In the genomic region with DNA sequence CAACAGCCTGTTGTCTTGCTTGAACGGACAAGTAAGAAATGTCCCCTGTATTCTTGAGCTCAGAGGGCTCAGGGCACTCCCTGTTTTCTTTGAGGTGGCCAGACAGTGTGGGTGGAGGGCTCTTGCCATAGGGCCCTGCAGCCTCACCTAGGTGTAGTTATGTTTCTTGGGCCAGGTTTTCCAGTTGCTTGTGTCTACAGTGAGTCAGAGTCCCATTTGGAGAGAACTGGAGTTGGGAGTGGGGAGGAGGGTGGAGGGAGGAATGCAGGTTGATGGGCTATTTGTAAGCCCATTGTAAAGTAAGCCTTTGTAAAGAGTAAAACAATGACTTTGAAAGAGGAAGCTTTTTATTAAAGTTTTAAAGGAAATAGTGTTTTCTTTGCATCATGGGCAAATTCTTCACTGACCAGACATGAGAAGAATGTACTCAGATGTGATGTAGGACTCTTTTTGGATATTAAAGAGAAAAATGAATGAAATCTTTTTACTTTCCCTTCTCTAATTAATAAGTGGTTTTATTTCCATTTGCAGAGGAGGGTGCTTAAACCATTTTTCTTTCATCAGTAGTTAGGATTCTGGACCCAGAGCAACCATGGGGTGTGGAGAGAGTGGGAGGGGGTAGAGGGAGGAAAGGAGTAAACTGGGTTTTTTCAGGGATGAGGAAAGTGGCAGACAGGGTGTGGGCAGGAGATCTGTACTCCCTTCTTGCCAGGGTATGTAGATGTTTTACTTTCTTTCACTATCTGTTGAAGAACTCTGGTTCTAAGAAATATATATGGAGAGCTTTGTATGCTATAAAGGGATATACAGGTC, we compare ENCODE assay signal across 11 cellular contexts. TPM values are rescaled to one million over a fixed set of nuclear protein-coding genes. Genes with fewer than 3 reads are reported as not detected.
DNase-seq lines count a peak whose midpoint lies in the region; ATAC-seq and TF ChIP-seq lines count a peak whose summit lies in the region.
"Had no signal": no experiment of that assay in that cellular context is flagged by ENCODE, and none has a peak within 500 bp of the region (broad histone marks: within the 10 kb centered on the region; RNA-seq: fewer than 3 reads in every experiment).

No MANE protein-coding gene starts in this region.

- no peak for TF ChIP-seq POLR2A in sigmoid colon (IDR thresholded peaks at IDR 0.05)
- no peak for TF ChIP-seq POLR2A in GM18505 (IDR thresholded peaks at IDR 0.05; ENCODE audit: borderline replicate concordance, extremely low read depth, insufficient read depth, insufficient read length)

- no peaks in the 10 kb centered on the region for H3K9me3 ChIP-seq in sigmoid colon
- H3K9me3 ChIP-seq in OCI-LY7 (ENCODE audit: low read length): no peaks in the 10 kb centered on the region
- H3K9me3 ChIP-seq: neutrophil had no signal

- H2AFZ ChIP-seq in GM23338: no peak overlapping the region
- H2AFZ ChIP-seq in OCI-LY7 (ENCODE audit: low read length): no peak overlapping the region

- H3K4me1 Mint-ChIP-seq in GM23338 (peaks cover 68% of the 10 kb centered on the region), WTC11 (peaks cover 73% of the 10 kb centered on the region)

- no peaks in the 10 kb centered on the region for H3K9me2 ChIP-seq in GM23338 (ENCODE audit: insufficient read depth)
- no peaks in the 10 kb centered on the region for H3K9me2 ChIP-seq in OCI-LY7 (ENCODE audit: insufficient read depth, low read length)

- H3K27me3 Mint-ChIP-seq in GM23338 (ENCODE audit: insufficient read depth, low read depth, poor library complexity): peaks cover 2% of the 10 kb centered on the region
- H3K27me3 Mint-ChIP-seq in WTC11 (ENCODE audit: low read depth): no peaks in the 10 kb centered on the region
- H3K27me3 Mint-ChIP-seq: stimulated activated naive CD8-positive, alpha-beta T cell treated with anti-CD3 and anti-CD28 coated beads, Interleukin-15, Interleukin-2, amounts not matched to agents 100 ng/mL and 50 ng/mL, for 24 hours had no signal

- H3K4me2 ChIP-seq in GM23338 (peak overlapping the region; percentile 73), OCI-LY7 (ENCODE audit: low read length) (no peak overlapping the region)

- peaks cover 94% of the 10 kb centered on the region for H3K79me2 ChIP-seq in GM23338 (replicated peaks; ENCODE audit: insufficient read depth)
- H3K79me2 ChIP-seq in OCI-LY7 (ENCODE audit: insufficient read depth, low read depth, low read length): no peaks in the 10 kb centered on the region

- 12 to 58% methylated on average over 1 of the region's 1 CpG for WGBS in sigmoid colon, 2 donors

- intact Hi-C loops in sigmoid colon (cut with DNase I) (no loop called here), OCI-LY7 (cut with micrococcal nuclease; ENCODE audit: unreplicated experiment) (no loop called here)

- H3K27me3 ChIP-seq in GM23338 (ENCODE audit: insufficient read depth) (no peaks in the 10 kb centered on the region), sigmoid colon (no peaks in the 10 kb centered on the region)
- H3K27me3 ChIP-seq: neutrophil had no signal

- H3K27ac ChIP-seq in GM23338 (ENCODE audit: low read depth): peak overlapping the region; percentile 97
- peak overlapping the region; percentile 23 to 72 (median 70) for H3K27ac ChIP-seq in sigmoid colon
- H3K27ac ChIP-seq in OCI-LY7 (ENCODE audit: low read depth, low read length, poor library complexity, severe bottlenecking): no peak overlapping the region
- H3K27ac ChIP-seq: neutrophil had no signal

- H3K27ac Mint-ChIP-seq in GM23338: peak overlapping the region; percentile 90
- H3K27ac Mint-ChIP-seq in WTC11: peak overlapping the region; percentile 98
- H3K27ac Mint-ChIP-seq: stimulated activated naive CD8-positive, alpha-beta T cell treated with anti-CD3 and anti-CD28 coated beads, Interleukin-15, Interleukin-2, amounts not matched to agents 100 ng/mL and 50 ng/mL, for 24 hours had no signal

- H3K9me3 Mint-ChIP-seq in GM23338: no peaks in the 10 kb centered on the region
- no peaks in the 10 kb centered on the region for H3K9me3 Mint-ChIP-seq in WTC11
- H3K9me3 Mint-ChIP-seq: stimulated activated naive CD8-positive, alpha-beta T cell treated with anti-CD3 and anti-CD28 coated beads, Interleukin-15, Interleukin-2, amounts not matched to agents 100 ng/mL and 50 ng/mL, for 24 hours had no signal

- POLR2A ChIA-PET in WTC11 (lab: Charles Lee) (interaction anchor here (1.1 to 1.9 kb wide), 5 partner anchors 9 to 28 kb away, joined by 3 to 8 read pairs (median 4); no protein-coding TSS in a partner anchor), OCI-LY7 (lab: Charles Lee) (no interaction called here)

- peaks cover 11% of the 10 kb centered on the region for H3F3A ChIP-seq in GM23338 (replicated peaks; ENCODE audit: low read depth)

- H3K36me3 Mint-ChIP-seq in GM23338 (ENCODE audit: low read depth) (peaks cover 8% of the 10 kb centered on the region), WTC11 (no peaks in the 10 kb centered on the region)

- ATAC-seq in GM23338: peak; percentile 78
- ATAC-seq in WTC11: peak; percentile 75
- no peak for ATAC-seq in HG03442 (IDR thresholded peaks at IDR 0.05; ENCODE audit: unreplicated experiment)
- no peak for ATAC-seq in GM18505 (IDR thresholded peaks at IDR 0.05; ENCODE audit: unreplicated experiment)

- H4K20me1 ChIP-seq in GM23338 (replicated peaks; ENCODE audit: insufficient read depth): 0 out of 2 replicates have a peak, but pooled peaks cover 4% of the 10 kb centered on the region
- no peaks in the 10 kb centered on the region for H4K20me1 ChIP-seq in OCI-LY7 (ENCODE audit: insufficient read depth, low read length)

- peak; percentile 77 for DNase-seq in GM23338 (ENCODE audit: low spot score)
- no peak for DNase-seq in WTC11 (ENCODE audit: low spot score)
- no peak for DNase-seq in sigmoid colon
- DNase-seq in NCI-H187 (lab: John Stamatoyannopoulos, UW): no peak
- DNase-seq in OCI-LY7 (ENCODE audit: low spot score): no peak
- DNase-seq: NCI-H1417 treated with DMSO at 0.1 percent for 48 hours had no signal

- H3K4me1 ChIP-seq in GM23338 (ENCODE audit: insufficient read depth) (peaks cover 75% of the 10 kb centered on the region), sigmoid colon (peaks cover 0 to 82% (median 68%) of the 10 kb centered on the region in 4 donors), OCI-LY7 (ENCODE audit: insufficient read depth, low read length, poor library complexity, severe bottlenecking) (no peaks in the 10 kb centered on the region)

- H3K36me3 ChIP-seq in GM23338 (ENCODE audit: insufficient read depth): no peaks in the 10 kb centered on the region
- H3K36me3 ChIP-seq in sigmoid colon: no peaks in the 10 kb centered on the region
- no peaks in the 10 kb centered on the region for H3K36me3 ChIP-seq in OCI-LY7 (ENCODE audit: insufficient read depth, low read length)
- H3K36me3 ChIP-seq: neutrophil had no signal

- H3K4me3 ChIP-seq in GM23338 (peak overlapping the region; percentile 52), iPS-11a (ENCODE audit: low read depth, low read length) (peak overlapping the region; percentile 36), sigmoid colon (no peak overlapping the region), OCI-LY7 (ENCODE audit: low read depth, low read length, poor library complexity, severe bottlenecking) (no peak overlapping the region)

- CTCF ChIA-PET in WTC11 (lab: Charles Lee): interaction anchor here (0.7 to 4.5 kb wide), 6 partner anchors 9 to 61 kb away, joined by 3 to 39 read pairs (median 6); no protein-coding TSS in a partner anchor
- CTCF ChIA-PET in OCI-LY7 (lab: Charles Lee; ENCODE audit: unreplicated experiment): no interaction called here

- TF ChIP-seq EP300 in sigmoid colon (IDR thresholded peaks at IDR 0.05): no peak

- TF ChIP-seq CTCF in GM23338 (conservative IDR thresholded peaks at IDR 0.05; ENCODE audit: low read depth in 2 of 2) (no peak), WTC11 (IDR thresholded peaks at IDR 0.05) (no peak), sigmoid colon (IDR thresholded peaks at IDR 0.05) (no peak), OCI-LY7 (conservative IDR thresholded peaks at IDR 0.05; ENCODE audit: low read length) (no peak)

- H3K4me3 Mint-ChIP-seq in GM23338 (peak overlapping the region; percentile 54), WTC11 (peak overlapping the region; percentile 69)
- H3K4me3 Mint-ChIP-seq: stimulated activated naive CD8-positive, alpha-beta T cell treated with anti-CD3 and anti-CD28 coated beads, Interleukin-15, Interleukin-2, amounts not matched to agents 100 ng/mL and 50 ng/mL, for 24 hours had no signal

- BruUV-seq in OCI-LY7 (replicated peaks; lab: Mats Ljungman, UMichigan): no TSS peak

TF ChIP-seq in GM23338, 12 proteins besides CTCF, POLR2A, EP300 and RAD21 (continues in another document):
- no peak for TF ChIP-seq ZNF114 (CRISPR knock-in tag; IDR thresholded peaks at IDR 0.05)
- no peak for TF ChIP-seq POLR2AphosphoS5 (IDR thresholded peaks at IDR 0.05; ENCODE audit: low read depth)
- no peak for TF ChIP-seq EZH2phosphoT487 (IDR thresholded peaks at IDR 0.05; ENCODE audit: unreplicated experiment)
- no peak for TF ChIP-seq ZNF331 (CRISPR knock-in tag; IDR thresholded peaks at IDR 0.05; ENCODE audit: low read depth)
- no peak for TF ChIP-seq CREB1 (CRISPR knock-in tag; IDR thresholded peaks at IDR 0.05; ENCODE audit: low read depth)

TF ChIP-seq in WTC11, 78 proteins besides CTCF, POLR2A, EP300 and RAD21:
- TF ChIP-seq, protein P1, sequence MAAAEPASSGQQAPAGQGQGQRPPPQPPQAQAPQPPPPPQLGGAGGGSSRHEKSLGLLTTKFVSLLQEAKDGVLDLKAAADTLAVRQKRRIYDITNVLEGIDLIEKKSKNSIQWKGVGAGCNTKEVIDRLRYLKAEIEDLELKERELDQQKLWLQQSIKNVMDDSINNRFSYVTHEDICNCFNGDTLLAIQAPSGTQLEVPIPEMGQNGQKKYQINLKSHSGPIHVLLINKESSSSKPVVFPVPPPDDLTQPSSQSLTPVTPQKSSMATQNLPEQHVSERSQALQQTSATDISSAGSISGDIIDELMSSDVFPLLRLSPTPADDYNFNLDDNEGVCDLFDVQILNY (CRISPR knock-in tag; IDR thresholded peaks at IDR 0.05): no peak
- TF ChIP-seq FOXK1 (CRISPR knock-in tag; IDR thresholded peaks at IDR 0.05): no peak
- TF ChIP-seq ZNF121 (CRISPR knock-in tag; IDR thresholded peaks at IDR 0.05): no peak
- TF ChIP-seq JAZF1 (CRISPR knock-in tag; IDR thresholded peaks at IDR 0.05): no peak

RNA-seq across cellular contexts. Expression of a gene that starts 45.1 kb away (rescaled TPM):
- total RNA-seq in GM23338 (2014; rRNA removed; shearing (Covaris generic)): 317 and 399 TPM in 2 replicates
- polyA plus RNA-seq in GM23338 (2016; fragmentation: Nextera tagmentation; extraction: Ambion mirVana) (87.3 and 104 TPM in 2 replicates), sigmoid colon (10 to 100 TPM; 16.0 to 74.1 (median 18.0) TPM)
- total RNA-seq in WTC11 (2021) (214 to 327 TPM (median 222 TPM) in 3 replicates), sigmoid colon (100 to 1,000 TPM; 292 to 657 (median 428) TPM), OCI-LY7 (2022) (220 and 236 TPM in 2 replicates)
- total RNA-seq in OCI-LY7 (2014; rRNA removed; shearing (Covaris generic)): 211 and 235 TPM in 2 replicates

Comparison
In these comparisons a context has a peak if more than half of its experiments do, and no peak if none do; other contexts are left out.
1. ATAC-seq: peak in GM23338 (single experiment) and WTC11 (single experiment); none in HG03442 (single experiment) and GM18505 (single experiment).
2. H3K4me3 ChIP-seq: peak in GM23338 (single experiment) and iPS-11a (single experiment); none in sigmoid colon (0 of 4) and OCI-LY7 (single experiment).